9 cellular contexts compared by ENCODE assay signal in the genomic region with DNA sequence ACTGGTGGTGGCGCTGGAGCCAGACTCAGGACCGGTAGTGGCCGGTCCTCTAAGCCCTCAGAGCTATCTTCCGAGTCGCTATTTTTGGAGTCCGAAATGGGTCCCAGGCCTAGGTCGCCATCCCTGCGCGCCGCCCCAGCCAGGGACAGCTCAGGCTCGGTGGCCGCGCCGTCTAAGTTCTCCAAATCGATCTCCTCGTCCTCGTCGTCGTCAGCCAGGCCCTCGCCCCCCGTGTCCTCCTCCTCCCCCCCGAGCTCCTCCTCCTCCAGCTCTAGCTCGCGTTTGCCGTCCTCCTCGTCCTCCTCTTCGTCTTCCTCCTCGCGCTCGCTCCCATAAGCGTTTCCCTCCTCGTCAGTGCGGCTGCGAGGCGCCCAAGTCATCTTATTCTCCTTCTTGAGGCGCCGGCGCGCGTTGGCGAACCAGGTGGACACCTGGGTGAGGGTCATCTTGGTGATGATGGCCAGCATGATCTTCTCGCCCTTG. TPM values are rescaled to one million over a fixed set of nuclear protein-coding genes. Genes with fewer than 3 reads are reported as not detected.
DNase-seq lines count a peak whose midpoint lies in the region; ATAC-seq and TF ChIP-seq lines count a peak whose summit lies in the region.
"Had no signal": no experiment of that assay in that cellular context is flagged by ENCODE, and none has a peak within 500 bp of the region (broad histone marks: within the 10 kb centered on the region; RNA-seq: fewer than 3 reads in every experiment).

No MANE protein-coding gene starts in this region.

- peaks cover 67% of the 10 kb centered on the region for H3K27me3 ChIP-seq in kidney epithelial cell (ENCODE audit: control insufficient read depth, insufficient read depth, low read length)
- H3K27me3 ChIP-seq in upper lobe of left lung = peaks cover 0 to 63% (median 18%) of the 10 kb centered on the region in 4 donors
- H3K27me3 ChIP-seq: foreskin keratinocyte had no signal

- CTCF ChIA-PET in activated naive CD4-positive, alpha-beta T cell treated with anti-CD3 and anti-CD28 coated beads, Interleukin-2, amount 10 ng/mL, durations not matched to agents 7 days and 5 days (lab: Charles Lee) = no interaction called here

- peaks cover 98% of the 10 kb centered on the region for H3K27me3 Mint-ChIP-seq in activated naive CD4-positive, alpha-beta T cell treated with anti-CD3 and anti-CD28 coated beads, Interleukin-2, amount 10 ng/mL, durations not matched to agents 7 days and 5 days
- H3K27me3 Mint-ChIP-seq in activated naive CD8-positive, alpha-beta T cell treated with anti-CD3 and anti-CD28 coated beads for 36 hours = peaks cover 87% of the 10 kb centered on the region

- no peak for DNase-seq in activated naive CD4-positive, alpha-beta T cell treated with anti-CD3 and anti-CD28 coated beads, Interleukin-2, amount 10 ng/mL, durations not matched to agents 7 days and 5 days
- DNase-seq in activated naive CD4-positive, alpha-beta T cell treated with Interleukin-2 at 50 U/mL for 16 hours = no peak
- DNase-seq in activated naive CD8-positive, alpha-beta T cell treated with anti-CD3 and anti-CD28 coated beads for 36 hours = no peak
- DNase-seq in kidney epithelial cell (ENCODE audit: low read depth) (no peak), upper lobe of left lung (no peak), amygdala (lab: John Stamatoyannopoulos, UW) (no peak), NCI-H128 (lab: John Stamatoyannopoulos, UW; ENCODE audit: unreplicated experiment) (no peak)

- peak overlapping the region; percentile 74 for H3K4me3 ChIP-seq in kidney epithelial cell (ENCODE audit: low read depth, low read length)
- peak overlapping the region; percentile 39 to 71 (median 56) for H3K4me3 ChIP-seq in upper lobe of left lung

- peaks cover 33 to 75% (median 36%) of the 10 kb centered on the region in 4 donors for H3K4me1 ChIP-seq in upper lobe of left lung
- H3K4me1 ChIP-seq: foreskin keratinocyte had no signal

- H3K27ac ChIP-seq in upper lobe of left lung = peak overlapping the region; percentile 70 to 93 (median 84)

- ATAC-seq in upper lobe of left lung (ENCODE audit: low FRiP score in 2 of 2) (no peak), HG02610 (IDR thresholded peaks at IDR 0.05; ENCODE audit: unreplicated experiment) (no peak)

- H3K36me3 Mint-ChIP-seq in activated naive CD4-positive, alpha-beta T cell treated with anti-CD3 and anti-CD28 coated beads, Interleukin-2, amount 10 ng/mL, durations not matched to agents 7 days and 5 days = peaks cover 8% of the 10 kb centered on the region
- peaks cover 1% of the 10 kb centered on the region for H3K36me3 Mint-ChIP-seq in activated naive CD8-positive, alpha-beta T cell treated with anti-CD3 and anti-CD28 coated beads for 36 hours

- TF ChIP-seq POLR2A in upper lobe of left lung (IDR thresholded peaks at IDR 0.05) = no peak

- H3K4me3 Mint-ChIP-seq in activated naive CD4-positive, alpha-beta T cell treated with anti-CD3 and anti-CD28 coated beads, Interleukin-2, amount 10 ng/mL, durations not matched to agents 7 days and 5 days = peak overlapping the region; percentile 44
- peak overlapping the region; percentile 7 for H3K4me3 Mint-ChIP-seq in activated naive CD8-positive, alpha-beta T cell treated with anti-CD3 and anti-CD28 coated beads for 36 hours

- peak overlapping the region; percentile 50 for H3K27ac Mint-ChIP-seq in activated naive CD4-positive, alpha-beta T cell treated with anti-CD3 and anti-CD28 coated beads, Interleukin-2, amount 10 ng/mL, durations not matched to agents 7 days and 5 days
- H3K27ac Mint-ChIP-seq in activated naive CD8-positive, alpha-beta T cell treated with anti-CD3 and anti-CD28 coated beads for 36 hours = no peak overlapping the region

- H3K9me3 Mint-ChIP-seq in activated naive CD4-positive, alpha-beta T cell treated with anti-CD3 and anti-CD28 coated beads, Interleukin-2, amount 10 ng/mL, durations not matched to agents 7 days and 5 days = no peaks in the 10 kb centered on the region
- H3K9me3 Mint-ChIP-seq in activated naive CD8-positive, alpha-beta T cell treated with anti-CD3 and anti-CD28 coated beads for 36 hours = no peaks in the 10 kb centered on the region

- 10 to 11% methylated on average over 37 to 39 of the region's 42 CpGs for WGBS in upper lobe of left lung, 2 donors

- H3K36me3 ChIP-seq in kidney epithelial cell (ENCODE audit: control insufficient read depth, insufficient read depth, low read length) = no peaks in the 10 kb centered on the region
- H3K36me3 ChIP-seq in upper lobe of left lung = no peaks in the 10 kb centered on the region

- peaks cover 28% of the 10 kb centered on the region for H3K4me1 Mint-ChIP-seq in activated naive CD4-positive, alpha-beta T cell treated with anti-CD3 and anti-CD28 coated beads, Interleukin-2, amount 10 ng/mL, durations not matched to agents 7 days and 5 days
- H3K4me1 Mint-ChIP-seq in activated naive CD8-positive, alpha-beta T cell treated with anti-CD3 and anti-CD28 coated beads for 36 hours = peaks cover 23% of the 10 kb centered on the region

- no peak for TF ChIP-seq EP300 in upper lobe of left lung (IDR thresholded peaks at IDR 0.05)

- H3K9me3 ChIP-seq in upper lobe of left lung = no peaks in the 10 kb centered on the region

- no peak for TF ChIP-seq CTCF in kidney epithelial cell (IDR thresholded peaks at IDR 0.05; ENCODE audit: insufficient read depth, low read length, poor library complexity, severe bottlenecking)
- TF ChIP-seq CTCF in upper lobe of left lung (IDR thresholded peaks at IDR 0.05) = no peak

RNA-seq across cellular contexts. Expression of a gene that starts 1.6 kb away (rescaled TPM):
- total RNA-seq in activated naive CD8-positive, alpha-beta T cell treated with anti-CD3 and anti-CD28 coated beads for 36 hours = not detected
- total RNA-seq in kidney epithelial cell = 3.2 and 4.1 TPM in 2 replicates
- 100 to 1,000 TPM in 2 of 6 donors, 10 to 100 TPM in 4; 50.9 to 157 (median 61.3) TPM for total RNA-seq in upper lobe of left lung

Comparison
In these comparisons a context has a peak if more than half of its experiments do, and no peak if none do; other contexts are left out.
1. RNA of a gene that starts 1.6 kb away (total RNA-seq): 50.9 to 157 TPM in upper lobe of left lung; 3.2 to 4.1 TPM in kidney epithelial cell and not detected in activated naive CD8-positive, alpha-beta T cell treated with anti-CD3 and anti-CD28 coated beads for 36 hours; every median in the first group is over 10 times any median in the second.